Comparison of ENCODE assay signal across 15 cellular contexts in genomic region chr16:51149251-51149661, GRCh38. TPM values are rescaled to one million over a fixed set of nuclear protein-coding genes. Genes with fewer than 3 reads are reported as not detected.
DNase-seq lines count a peak whose midpoint lies in the region; ATAC-seq and TF ChIP-seq lines count a peak whose summit lies in the region.
"Had no signal": no experiment of that assay in that cellular context is flagged by ENCODE, and none has a peak within 500 bp of the region (broad histone marks: within the 10 kb centered on the region; RNA-seq: fewer than 3 reads in every experiment).

No MANE protein-coding gene starts in this region.

- H3K4ac ChIP-seq in mesenchymal stem cell (ENCODE audit: low read depth in 1 of 2, low read length in 2 of 2), result peak overlapping the region in 1 of 2 experiments; percentile 98

- TF ChIP-seq CTCF in heart right ventricle (IDR thresholded peaks at IDR 0.05) (no peak), uterus (IDR thresholded peaks at IDR 0.05) (no peak)

- WGBS in heart right ventricle, 2 donors, result 55 to 56% methylated on average over 16 of the region's 16 CpGs
- 1 to 3% methylated on average over 16 of the region's 16 CpGs for whole genome bisulfite sequencing in ectodermal cell, 2 experiments
- 1% methylated on average over 13 of the region's 16 CpGs for WGBS in mesenchymal stem cell

- peak overlapping the region; percentile 89 for H3K9ac ChIP-seq in mesenchymal stem cell (ENCODE audit: low read length)

- H3K4me2 ChIP-seq in mesenchymal stem cell (ENCODE audit: low read length, poor library complexity, severe bottlenecking), result peak overlapping the region; percentile 98

- peak overlapping the region; percentile 100 for H3K18ac ChIP-seq in mesenchymal stem cell (ENCODE audit: low read depth in 1 of 2, low read length in 2 of 2)

- ATAC-seq in heart right ventricle (no peak), HG03045 (IDR thresholded peaks at IDR 0.05; ENCODE audit: unreplicated experiment) (no peak)
- ATAC-seq: stimulated activated effector memory CD8-positive, alpha-beta T cell treated with anti-CD3 and anti-CD28 coated beads, Interleukin-12 subunit alpha, Interleukin-12 subunit beta, amount 100 ng/mL, for 72 hours had no signal

- H3K27me3 ChIP-seq in heart right ventricle (peaks cover 25 to 98% (median 87%) of the 10 kb centered on the region in 7 donors), ectodermal cell (ENCODE audit: control insufficient read depth, insufficient read depth, low read length, poor library complexity, severe bottlenecking) (peaks cover 11% of the 10 kb centered on the region), mesenchymal stem cell (ENCODE audit: control insufficient read depth in 1 of 2, insufficient read depth in 1 of 2, low read length in 2 of 2) (peaks cover 9 to 21% of the 10 kb centered on the region in 2 experiments), uterus (no peaks in the 10 kb centered on the region)

- peak overlapping the region; percentile 67 for H2BK15ac ChIP-seq in mesenchymal stem cell (ENCODE audit: low read depth, poor library complexity, severe bottlenecking)

- H4K91ac ChIP-seq in mesenchymal stem cell (ENCODE audit: low read length), result peak overlapping the region; percentile 34

- no peak overlapping the region for H4K8ac ChIP-seq in mesenchymal stem cell (ENCODE audit: low read length)

- peak; percentile 19 for DNase-seq in cardiac septum (ENCODE audit: low spot score)
- no peak for DNase-seq in heart right ventricle
- DNase-seq in mesenchymal stem cell, result peak; percentile 58
- DNase-seq in uterus, result peak in 1 of 2 donors; percentile 39
- no peak for DNase-seq in hepatic stellate cell (ENCODE audit: low spot score)
- no peak for DNase-seq in NCI-H524 treated with DMSO at 0.1 percent for 48 hours (lab: John Stamatoyannopoulos, UW)
- DNase-seq: activated CD4-positive, alpha-beta T cell treated with anti-CD3 and anti-CD28 coated beads for 4 hours; activated naive CD4-positive, alpha-beta T cell treated with Interleukin-2 at 50 U/mL for 16 hours; effector memory CD4-positive, alpha-beta T cell; SHP77 treated with DMSO at 0.1 percent for 48 hours had no signal

- peak overlapping the region; percentile 94 for H2BK5ac ChIP-seq in mesenchymal stem cell (ENCODE audit: low read depth, low read length, poor library complexity, severe bottlenecking)

- peaks cover 2% of the 10 kb centered on the region for H3K79me1 ChIP-seq in mesenchymal stem cell (replicated peaks; ENCODE audit: low read length, poor library complexity, severe bottlenecking)

- H3K36me3 ChIP-seq in heart right ventricle (no peaks in the 10 kb centered on the region), ectodermal cell (ENCODE audit: control insufficient read depth, insufficient read depth, low read length) (no peaks in the 10 kb centered on the region), mesenchymal stem cell (ENCODE audit: control insufficient read depth in 1 of 2, insufficient read depth in 2 of 2, low read depth in 1 of 2, low read length in 2 of 2) (no peaks in the 10 kb centered on the region), uterus (no peaks in the 10 kb centered on the region)
- H3K36me3 ChIP-seq: neutrophil had no signal

- no peak for TF ChIP-seq POLR2A in uterus (IDR thresholded peaks at IDR 0.05)

- peak overlapping the region; percentile 80 for H2BK120ac ChIP-seq in mesenchymal stem cell (ENCODE audit: low read depth, low read length)

- intact Hi-C loops in cardiac septum (cut with DNase I) (no loop called here), heart right ventricle (cut with DNase I) (loop anchor here in 1 of 10 donors (10.0 kb wide), 1 partner anchor 606 kb away; no protein-coding TSS in a partner anchor), uterus (cut with DNase I; ENCODE audit: low total_unique reads) (no loop called here)

- no peak overlapping the region for H2AK5ac ChIP-seq in mesenchymal stem cell (ENCODE audit: low read length, severe bottlenecking)

- no peak overlapping the region for H3K23ac ChIP-seq in mesenchymal stem cell (ENCODE audit: low read length in 2 of 2)

- H2BK12ac ChIP-seq in mesenchymal stem cell (ENCODE audit: low read length in 2 of 2), result no peak overlapping the region

- H3K27ac ChIP-seq in heart right ventricle (no peak overlapping the region), ectodermal cell (ENCODE audit: insufficient read depth, low read depth, low read length, poor library complexity, severe bottlenecking) (peak overlapping the region; percentile 67), mesenchymal stem cell (ENCODE audit: low read length, poor library complexity, severe bottlenecking) (peak overlapping the region; percentile 69), uterus (peak overlapping the region; percentile 97)
- H3K27ac ChIP-seq: neutrophil had no signal

- H3K4me1 ChIP-seq in heart right ventricle (peaks cover 0 to 34% (median 18%) of the 10 kb centered on the region in 9 donors), ectodermal cell (ENCODE audit: control insufficient read depth, insufficient read depth, low read length) (peaks cover 14% of the 10 kb centered on the region), mesenchymal stem cell (ENCODE audit: control insufficient read depth, insufficient read depth, low read depth, low read length) (peaks cover 15% of the 10 kb centered on the region), uterus (no peaks in the 10 kb centered on the region)

- H3K14ac ChIP-seq in mesenchymal stem cell (ENCODE audit: low read length in 2 of 2), result no peak overlapping the region

- no peak overlapping the region for H2AFZ ChIP-seq in mesenchymal stem cell (ENCODE audit: low read depth, low read length)

- H3K9me3 ChIP-seq in heart right ventricle (no peaks in the 10 kb centered on the region), ectodermal cell (ENCODE audit: control insufficient read depth, low read length) (no peaks in the 10 kb centered on the region), mesenchymal stem cell (ENCODE audit: control insufficient read depth, low read length) (no peaks in the 10 kb centered on the region), uterus (no peaks in the 10 kb centered on the region)
- H3K9me3 ChIP-seq: neutrophil had no signal

- H3K4me3 ChIP-seq in heart right ventricle (peak overlapping the region in 3 of 10 donors; percentile 54 to 63 (median 55)), ectodermal cell (ENCODE audit: insufficient read depth, low read depth, low read length) (peak overlapping the region; percentile 87), mesenchymal stem cell (ENCODE audit: insufficient read depth in 1 of 2, low read depth in 1 of 2, low read length in 2 of 2) (peak overlapping the region; percentile 47 to 82), uterus (peak overlapping the region; percentile 66 to 69)

RNA-seq across cellular contexts. Expression of gene SALL1, which starts 1.8 kb away (rescaled TPM):
- total RNA-seq in cardiac septum (0.22 TPM), heart right ventricle (1 to 10 TPM in 2 of 10 donors, under 1 TPM in 7, not detected in 1; 0.05 to 2.0 (median 0.56) TPM), uterus (10 to 100 TPM in 2 of 4 donors, 1 to 10 TPM in 2; 2.1 to 56.0 (median 9.5) TPM)
- under 1 TPM; 0.22 to 0.25 TPM for polyA plus RNA-seq in heart right ventricle
- 89.0 TPM for polyA plus RNA-seq in ectodermal cell (2013, experiment 1 of 4)
- polyA plus RNA-seq in ectodermal cell (2013, experiment 2 of 4), result 98.4 TPM
- polyA plus RNA-seq in ectodermal cell (2013, experiment 3 of 4), result 75.6 TPM
- 79.9 TPM for polyA plus RNA-seq in ectodermal cell (2013, experiment 4 of 4)
- polyA plus RNA-seq in mesenchymal stem cell (2013, experiment 1 of 2), result 52.3 TPM
- polyA plus RNA-seq in mesenchymal stem cell (2013, experiment 2 of 2), result 50.1 TPM
- total RNA-seq: LHCN-M2 had no signal

Comparison
In these comparisons a context has a peak if more than half of its experiments do, and no peak if none do; other contexts are left out.
1. DNase-seq: peak in cardiac septum (single experiment) and mesenchymal stem cell (single experiment); none in heart right ventricle (0 of 2), hepatic stellate cell (single experiment) and NCI-H524 treated with DMSO at 0.1 percent for 48 hours (single experiment).
2. H3K27ac ChIP-seq: peak in ectodermal cell (single experiment), mesenchymal stem cell (single experiment) and uterus (2 of 2); none in heart right ventricle (0 of 10).